In genomic region chrX:42538405-42538804, GRCh38 we compare ENCODE assay signal across 18 cellular contexts.
"Had no signal": no experiment of that assay in that cellular context is flagged by ENCODE, and none has a peak within 500 bp of the region (broad histone marks: within the 10 kb centered on the region; RNA-seq: fewer than 3 reads in every experiment).

No MANE protein-coding gene starts in this region.

- H3K27ac ChIP-seq: esophagus squamous epithelium, foreskin keratinocyte, pancreas, thyroid gland had no signal

- H3K4me1 ChIP-seq: esophagus squamous epithelium, foreskin keratinocyte, pancreas, thyroid gland had no signal

- H3K36me3 ChIP-seq: esophagus squamous epithelium, pancreas, thyroid gland had no signal

- H3K36me3 Mint-ChIP-seq: immature natural killer cell; naive thymus-derived CD4-positive, alpha-beta T cell; stimulated activated effector memory CD8-positive, alpha-beta T cell treated with anti-CD3 and anti-CD28 coated beads, Interleukin-12 subunit alpha, Interleukin-12 subunit beta, amount 100 ng/mL, for 72 hours had no signal

- H3K9me3 Mint-ChIP-seq: activated naive CD4-positive, alpha-beta T cell treated with anti-CD3 and anti-CD28 coated beads for 36 hours; activated T-helper 2 cell treated with anti-CD3 and anti-CD28 coated beads, Interferon-gamma antibody, Interleukin-2, Interleukin-4, amounts not matched to agents 10 μg/mL and 5 μg/mL and 100 μg/mL, durations not matched to agents 14 hours and 24 hours and 36 hours; immature natural killer cell; stimulated activated effector memory CD8-positive, alpha-beta T cell treated with anti-CD3 and anti-CD28 coated beads, Interleukin-12 subunit alpha, Interleukin-12 subunit beta, amount 100 ng/mL, for 72 hours had no signal

- H3K4me2 ChIP-seq: SK-N-SH had no signal

- H3K4me3 ChIP-seq: esophagus squamous epithelium, pancreas, thyroid gland had no signal

- H3K9ac ChIP-seq: SK-N-SH had no signal

- H3K4me3 Mint-ChIP-seq: activated naive CD4-positive, alpha-beta T cell treated with anti-CD3 and anti-CD28 coated beads for 36 hours; immature natural killer cell; stimulated activated effector memory CD8-positive, alpha-beta T cell treated with anti-CD3 and anti-CD28 coated beads, Interleukin-12 subunit alpha, Interleukin-12 subunit beta, amount 100 ng/mL, for 72 hours had no signal

- H3K27me3 Mint-ChIP-seq: naive thymus-derived CD4-positive, alpha-beta T cell had no signal

- H3K27ac Mint-ChIP-seq: activated naive CD4-positive, alpha-beta T cell treated with anti-CD3 and anti-CD28 coated beads for 36 hours; activated T-helper 2 cell treated with anti-CD3 and anti-CD28 coated beads, Interferon-gamma antibody, Interleukin-2, Interleukin-4, amounts not matched to agents 10 μg/mL and 5 μg/mL and 100 μg/mL, durations not matched to agents 14 hours and 24 hours and 36 hours; naive thymus-derived CD4-positive, alpha-beta T cell; stimulated activated effector memory CD8-positive, alpha-beta T cell treated with anti-CD3 and anti-CD28 coated beads, Interleukin-12 subunit alpha, Interleukin-12 subunit beta, amount 100 ng/mL, for 72 hours had no signal

- H3K27me3 ChIP-seq: esophagus squamous epithelium, foreskin keratinocyte, thyroid gland had no signal

- DNase-seq: activated CD4-positive, alpha-beta T cell treated with anti-CD3 and anti-CD28 coated beads for 4 hours; activated CD8-positive, alpha-beta memory T cell treated with anti-CD3 and anti-CD28 coated beads for 24 hours; activated naive CD4-positive, alpha-beta T cell treated with anti-CD3 and anti-CD28 coated beads for 36 hours; amniotic stem cell; caudate nucleus; cortex of kidney; effector CD4-positive, alpha-beta T cell; esophagus squamous epithelium; foreskin keratinocyte; immature natural killer cell; naive thymus-derived CD4-positive, alpha-beta T cell; pancreas; SK-N-SH; stimulated activated CD4-positive, alpha-beta T cell treated with anti-CD3 and anti-CD28 coated beads, Interleukin-12 subunit alpha, Interleukin-12 subunit beta, amount 100 ng/mL, for 4 hours; stimulated activated CD4-positive, alpha-beta T cell treated with anti-CD3 and anti-CD28 coated beads, Interleukin-2, amount 100 ng/mL, for 24 hours; thyroid gland had no signal

- H3K9me3 ChIP-seq: esophagus squamous epithelium, pancreas, SK-N-SH, thyroid gland had no signal

- ATAC-seq: foreskin keratinocyte; naive thymus-derived CD4-positive, alpha-beta T cell; pancreas; stimulated activated effector memory CD8-positive, alpha-beta T cell treated with anti-CD3 and anti-CD28 coated beads, Interleukin-12 subunit alpha, Interleukin-12 subunit beta, amount 100 ng/mL, for 72 hours had no signal
